Comparison of ENCODE assay signal across 31 cellular contexts in the genomic region with DNA sequence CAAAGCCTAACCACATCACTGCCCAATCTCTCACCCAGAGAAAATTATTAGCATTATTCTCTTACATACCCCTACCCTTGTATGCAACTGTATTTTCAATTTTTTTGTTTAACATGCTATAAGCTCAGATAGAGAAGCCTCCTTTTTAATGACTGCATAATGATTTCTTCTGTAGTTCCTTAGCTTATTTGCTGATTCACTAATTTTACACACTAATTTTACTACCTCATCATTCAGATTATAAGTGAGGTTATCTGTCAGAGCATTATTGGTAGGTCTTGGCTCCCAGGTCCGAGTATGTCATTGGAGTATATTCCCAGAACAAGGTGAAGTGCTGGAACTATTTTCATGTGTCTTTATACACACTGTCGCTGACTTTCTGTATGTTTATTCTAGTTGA.
"Had no signal": no experiment of that assay in that cellular context is flagged by ENCODE, and none has a peak within 500 bp of the region (broad histone marks: within the 10 kb centered on the region; RNA-seq: fewer than 3 reads in every experiment).

No MANE protein-coding gene starts in this region.

- H3K27ac ChIP-seq: neural progenitor cell, ovary, parathyroid adenoma, psoas muscle, skin epidermis, spleen, suprapubic skin, testis, tibial artery, transverse colon, upper lobe of right lung, uterus had no signal

- H2AFZ ChIP-seq: neural progenitor cell, parathyroid adenoma had no signal

- H3K4me3 ChIP-seq: neural progenitor cell, ovary, psoas muscle, skin epidermis, smooth muscle cell, spleen, suprapubic skin, testis, tibial artery, transverse colon, upper lobe of right lung, uterus had no signal

- ATAC-seq: natural killer cell; psoas muscle; right cardiac atrium; sciatic nerve; stimulated activated memory B cell treated with anti-CD40 and anti-IgM and Interleukin-4, amounts not matched to agents 10 μg/mL and 1 μg/mL and 100 μg/mL, for 72 hours; stimulated activated naive CD8-positive, alpha-beta T cell treated with anti-CD3 and anti-CD28 coated beads, Interleukin-15, amount 100 ng/mL, for 72 hours; stimulated activated naive CD8-positive, alpha-beta T cell treated with anti-CD3 and anti-CD28 coated beads, Interleukin-15, Interleukin-2, amounts not matched to agents 100 U/mL and 50 U/mL, for 24 hours; upper lobe of right lung had no signal

- H3K9me3 Mint-ChIP-seq: nephron, neural progenitor cell, type B pancreatic cell had no signal

- H3K9me3 ChIP-seq: ovary, psoas muscle, suprapubic skin, testis, tibial artery, transverse colon, upper lobe of right lung, uterus had no signal

- H3K4me2 ChIP-seq: neural progenitor cell, smooth muscle cell had no signal

- H3K27me3 ChIP-seq: neural progenitor cell, ovary, spleen, suprapubic skin, testis, tibial artery, transverse colon, upper lobe of right lung, uterus had no signal

- H3K27me3 Mint-ChIP-seq: progenitor cell of endocrine pancreas; stimulated activated memory B cell treated with anti-CD40 and anti-IgM and Interleukin-4, amounts not matched to agents 10 μg/mL and 1 μg/mL and 100 μg/mL, for 72 hours; stimulated activated naive CD8-positive, alpha-beta T cell treated with anti-CD3 and anti-CD28 coated beads, Interleukin-15, amount 100 ng/mL, for 72 hours; type B pancreatic cell had no signal

- H3K4me3 Mint-ChIP-seq: natural killer cell; nephron; neural progenitor cell; stimulated activated memory B cell treated with anti-CD40 and anti-IgM and Interleukin-4, amounts not matched to agents 10 μg/mL and 1 μg/mL and 100 μg/mL, for 72 hours; stimulated activated naive CD8-positive, alpha-beta T cell treated with anti-CD3 and anti-CD28 coated beads, Interleukin-15, amount 100 ng/mL, for 72 hours; type B pancreatic cell had no signal

- H3K9ac ChIP-seq: neural progenitor cell, parathyroid adenoma had no signal

- H3K79me2 ChIP-seq: parathyroid adenoma had no signal

- H3K4me1 ChIP-seq: neural progenitor cell, parathyroid adenoma, psoas muscle, suprapubic skin, testis, tibial artery, transverse colon, upper lobe of right lung, uterus had no signal

- H3K27ac Mint-ChIP-seq: natural killer cell; neural progenitor cell; progenitor cell of endocrine pancreas; stimulated activated memory B cell treated with anti-CD40 and anti-IgM and Interleukin-4, amounts not matched to agents 10 μg/mL and 1 μg/mL and 100 μg/mL, for 72 hours; type B pancreatic cell had no signal

- H3K36me3 ChIP-seq: neural progenitor cell, ovary, suprapubic skin, transverse colon, upper lobe of right lung, uterus had no signal

- H3K4me1 Mint-ChIP-seq: nephron had no signal

- DNase-seq: natural killer cell; occipital lobe; ovary; posterior cingulate gyrus; psoas muscle; right cardiac atrium; spleen; stimulated activated CD4-positive, alpha-beta T cell treated with anti-CD3 and anti-CD28 coated beads, Interleukin-12 subunit alpha, Interleukin-12 subunit beta, amount 100 ng/mL, for 4 hours; stimulated activated CD4-positive, alpha-beta T cell treated with anti-CD3 and anti-CD28 coated beads, Interleukin-1b, Interleukin-23, amount 100 ng/mL, for 48 hours; stimulated activated CD4-positive, alpha-beta T cell treated with anti-CD3 and anti-CD28 coated beads, Interleukin-4, amount 100 ng/mL, for 1 hour; stimulated activated CD4-positive, alpha-beta T cell treated with anti-CD3 and anti-CD28 coated beads, Interleukin-4, amount 100 ng/mL, for 4 hours; stimulated activated CD8-positive, alpha-beta memory T cell treated with anti-CD3 and anti-CD28 coated beads, Interleukin-4, amount 100 ng/mL, for 48 hours; stimulated activated naive CD4-positive, alpha-beta T cell; stimulated activated naive CD8-positive, alpha-beta T cell treated with anti-CD3 and anti-CD28 coated beads, Interleukin-15, amount 100 ng/mL, for 72 hours; stimulated activated naive CD8-positive, alpha-beta T cell treated with anti-CD3 and anti-CD28 coated beads, Interleukin-15, Interleukin-2, amounts not matched to agents 100 U/mL and 50 U/mL, for 24 hours; substantia nigra; testis; tibial artery; transverse colon; upper lobe of right lung; uterus had no signal
